In genomic region chr16:86926695-86927094, GRCh38 we compare ENCODE assay signal across 29 cellular contexts.
"Had no signal": no experiment of that assay in that cellular context is flagged by ENCODE, and none has a peak within 500 bp of the region (broad histone marks: within the 10 kb centered on the region; RNA-seq: fewer than 3 reads in every experiment).

No MANE protein-coding gene starts in this region.

- H3K4me1 Mint-ChIP-seq: activated naive CD4-positive, alpha-beta T cell treated with anti-CD3 and anti-CD28 coated beads, Interleukin-2, amount 50 U/mL, for 24 hours; stimulated activated memory B cell treated with anti-CD40 and anti-IgM and Interleukin-4, amounts not matched to agents 10 μg/mL and 1 μg/mL and 100 μg/mL, for 72 hours had no signal

- H3K4me3 ChIP-seq: breast epithelium, esophagus muscularis mucosa, heart left ventricle, skin epidermis, uterus had no signal

- H3K27ac Mint-ChIP-seq: activated naive CD4-positive, alpha-beta T cell treated with anti-CD3 and anti-CD28 coated beads, Interleukin-2, amount 50 U/mL, for 24 hours; activated naive CD8-positive, alpha-beta T cell treated with anti-CD3 and anti-CD28 coated beads, Interleukin-2, amount 50 U/mL, for 24 hours; dendritic cell treated with granulocyte-macrophage colony-stimulating factor and Interleukin-4, amounts not matched to agents 40 ng/mL and 50 ng/mL, for 4 days; memory B cell; stimulated activated memory B cell treated with anti-CD40 and anti-IgM and Interleukin-4, amounts not matched to agents 10 μg/mL and 1 μg/mL and 100 μg/mL, for 72 hours; stimulated activated naive CD8-positive, alpha-beta T cell treated with anti-CD3 and anti-CD28 coated beads, Interleukin-15, amount 100 ng/mL, for 72 hours; T-helper 1 cell treated with Interleukin-12 subunit alpha and Interleukin-12 subunit beta and Interleukin-4 antibody, amounts not matched to agents 30 μg/mL and 1 μg/mL, for 36 hours; type B pancreatic cell had no signal

- FAIRE-seq: TTC549 had no signal

- H3K36me3 Mint-ChIP-seq: activated naive CD4-positive, alpha-beta T cell treated with anti-CD3 and anti-CD28 coated beads, Interleukin-2, amount 50 U/mL, for 24 hours; memory B cell; stimulated activated memory B cell treated with anti-CD40 and anti-IgM and Interleukin-4, amounts not matched to agents 10 μg/mL and 1 μg/mL and 100 μg/mL, for 72 hours had no signal

- H3K4me1 ChIP-seq: foreskin keratinocyte, parathyroid adenoma, uterus had no signal

- H3K27me3 ChIP-seq: foreskin keratinocyte, uterus had no signal

- DNase-seq: activated CD4-positive, alpha-beta T cell treated with anti-CD3 and anti-CD28 coated beads for 48 hours; activated CD4-positive, alpha-beta T cell treated with anti-CD3 and anti-CD28 coated beads, Interleukin-2, amount 50 U/mL, for 48 hours; activated CD8-positive, alpha-beta memory T cell treated with anti-CD3 and anti-CD28 coated beads, Interleukin-2, amount 50 U/mL, for 4 hours; activated naive CD8-positive, alpha-beta T cell treated with anti-CD3 and anti-CD28 coated beads, Interleukin-2, amount 50 U/mL, for 24 hours; activated T-cell treated with anti-CD3 and anti-CD28 coated beads, Interleukin-2, amount 50 U/mL, for 1 hour; amygdala; central memory CD4-positive, alpha-beta T cell; foreskin keratinocyte; heart left ventricle; right cardiac atrium; stimulated activated CD4-positive, alpha-beta T cell treated with anti-CD3 and anti-CD28 coated beads, Interleukin-4, amount 100 ng/mL, for 24 hours; stimulated activated naive CD8-positive, alpha-beta T cell treated with anti-CD3 and anti-CD28 coated beads, Interleukin-15, amount 100 ng/mL, for 72 hours; substantia nigra; SW 1271; T-helper 9 cell; uterus had no signal

- ATAC-seq: activated CD4-positive, CD25-positive, alpha-beta regulatory T cell treated with anti-CD3 and anti-CD28 coated beads, Interleukin-2, amount 50 U/mL, for 24 hours; activated naive CD8-positive, alpha-beta T cell treated with anti-CD3 and anti-CD28 coated beads, Interleukin-2, amount 50 U/mL, for 24 hours; foreskin keratinocyte; heart left ventricle; right cardiac atrium; stimulated activated memory B cell treated with anti-CD40 and anti-IgM and Interleukin-4, amounts not matched to agents 10 μg/mL and 1 μg/mL and 100 μg/mL, for 72 hours; stimulated activated naive CD8-positive, alpha-beta T cell treated with anti-CD3 and anti-CD28 coated beads, Interleukin-15, amount 100 ng/mL, for 72 hours had no signal

- H3K9me3 ChIP-seq: uterus had no signal

- H3K79me2 ChIP-seq: parathyroid adenoma had no signal

- H3K9me3 Mint-ChIP-seq: activated naive CD4-positive, alpha-beta T cell treated with anti-CD3 and anti-CD28 coated beads, Interleukin-2, amount 50 U/mL, for 24 hours; dendritic cell treated with granulocyte-macrophage colony-stimulating factor and Interleukin-4, amounts not matched to agents 40 ng/mL and 50 ng/mL, for 4 days; memory B cell; stimulated activated memory B cell treated with anti-CD40 and anti-IgM and Interleukin-4, amounts not matched to agents 10 μg/mL and 1 μg/mL and 100 μg/mL, for 72 hours; type B pancreatic cell had no signal

- H3K4me3 Mint-ChIP-seq: activated naive CD4-positive, alpha-beta T cell treated with anti-CD3 and anti-CD28 coated beads, Interleukin-2, amount 50 U/mL, for 24 hours; activated naive CD8-positive, alpha-beta T cell treated with anti-CD3 and anti-CD28 coated beads, Interleukin-2, amount 50 U/mL, for 24 hours; dendritic cell treated with granulocyte-macrophage colony-stimulating factor and Interleukin-4, amounts not matched to agents 40 ng/mL and 50 ng/mL, for 4 days; memory B cell; stimulated activated memory B cell treated with anti-CD40 and anti-IgM and Interleukin-4, amounts not matched to agents 10 μg/mL and 1 μg/mL and 100 μg/mL, for 72 hours; stimulated activated naive CD8-positive, alpha-beta T cell treated with anti-CD3 and anti-CD28 coated beads, Interleukin-15, amount 100 ng/mL, for 72 hours; T-helper 1 cell treated with Interleukin-12 subunit alpha and Interleukin-12 subunit beta and Interleukin-4 antibody, amounts not matched to agents 30 μg/mL and 1 μg/mL, for 36 hours; type B pancreatic cell had no signal

- H3K27ac ChIP-seq: breast epithelium, esophagus muscularis mucosa, foreskin keratinocyte, heart left ventricle, parathyroid adenoma, skin epidermis, uterus, VCaP had no signal

- H2AFZ ChIP-seq: parathyroid adenoma had no signal

- H3K9ac ChIP-seq: parathyroid adenoma had no signal

- H3K36me3 ChIP-seq: breast epithelium, esophagus muscularis mucosa, heart left ventricle, uterus had no signal
